ENCODE assay signal across 8 cellular contexts in the genomic region with DNA sequence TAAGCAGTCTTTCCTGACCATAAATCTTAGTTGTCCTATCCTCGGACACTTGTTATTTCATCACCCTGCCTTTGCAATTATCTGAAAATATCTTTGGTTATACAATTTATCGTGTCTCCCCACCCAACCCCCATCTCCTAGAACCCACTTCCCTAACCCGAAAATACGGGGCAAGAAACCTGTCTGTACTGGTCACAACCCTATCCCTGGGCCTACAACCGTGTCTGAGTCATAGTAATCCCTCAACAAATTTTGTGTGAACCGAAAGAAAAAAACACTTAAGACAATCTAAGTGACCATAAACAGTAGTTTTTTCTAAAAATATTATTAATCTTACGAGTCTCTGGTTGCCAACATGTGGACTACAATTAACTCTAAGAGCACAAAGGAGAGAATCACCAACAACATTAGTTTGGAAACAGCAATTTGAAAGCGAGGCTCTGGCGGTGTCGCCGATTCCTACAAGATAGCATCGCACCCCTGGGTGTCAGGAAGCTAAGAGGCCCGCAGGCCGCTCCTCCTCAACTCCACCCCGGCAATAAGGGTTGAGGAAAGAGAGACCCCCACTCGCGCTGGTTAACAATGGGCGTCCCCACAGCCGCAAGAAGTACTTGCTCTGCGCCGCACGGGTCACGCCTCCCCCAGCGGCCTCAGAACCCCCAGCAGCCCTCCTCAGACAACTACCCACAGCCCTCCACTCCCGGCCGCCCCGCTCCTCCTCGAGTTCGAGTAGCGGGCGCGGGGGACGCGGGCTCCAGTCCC. TPM values are rescaled to one million over a fixed set of nuclear protein-coding genes. Genes with fewer than 3 reads are reported as not detected.
A peak's percentile ranks its signal among the peaks of the same experiment; 100 is the strongest.
DNase-seq lines count a peak whose midpoint lies in the region; ATAC-seq, FAIRE-seq and TF ChIP-seq lines count a peak whose summit lies in the region.
"Not testable (repeated sequence)": the region's sequence is repeated elsewhere in the genome, so short reads cannot be mapped to it uniquely, and the experiment has no call there.

No MANE protein-coding gene starts in this region.

- CTCF ChIA-PET in Calu3 (lab: Charles Lee) = not testable (repeated sequence)

- H3K9ac ChIP-seq in astrocyte (ENCODE audit: low read length) = peak overlapping the region; percentile 77

- not testable (repeated sequence) for H3K27me3 Mint-ChIP-seq in Calu3 (ENCODE audit: unreplicated experiment); astrocyte (ENCODE audit: low read depth, unreplicated experiment)

- H3K36me3 ChIP-seq in SJSA1; astrocyte (ENCODE audit: insufficient read depth, low read length); mucosa of descending colon (ENCODE audit: low read depth): not testable (repeated sequence)

- not testable (repeated sequence) for H3K9me3 ChIP-seq in SJSA1 (replicated peaks); astrocyte (ENCODE audit: insufficient read depth, low read depth, low read length); mucosa of descending colon

- intact Hi-C loops in Calu3 (cut with micrococcal nuclease; ENCODE audit: unreplicated experiment); mucosa of descending colon (cut with DNase I, micrococcal nuclease): not testable (repeated sequence)

- H3K27ac ChIP-seq in SJSA1 = not testable (repeated sequence)
- H3K27ac ChIP-seq in astrocyte (ENCODE audit: low read depth, low read length) = peak overlapping the region; percentile 47

- H4K20me1 ChIP-seq in astrocyte (ENCODE audit: insufficient read depth, low read length) = not testable (repeated sequence)

- H3K4me3 ChIP-seq in SJSA1 (peak overlapping the region; percentile 38), astrocyte (ENCODE audit: insufficient read depth, low read depth, low read length) (peak overlapping the region; percentile 54), foreskin fibroblast (ENCODE audit: low read depth in 1 of 2, low read length in 2 of 2) (peak overlapping the region; percentile 66 to 71), mucosa of descending colon (peak overlapping the region; percentile 43)

- not testable (repeated sequence) for DNase-seq in Calu3; SJSA1 (ENCODE audit: low read depth in 1 of 2, low spot score in 2 of 2); astrocyte (ENCODE audit: low read depth); stimulated activated naive CD8-positive, alpha-beta T cell treated with anti-CD3 and anti-CD28 coated beads, Interleukin-15, Interleukin-2, amounts not matched to agents 100 U/mL and 50 U/mL, for 24 hours
- DNase-seq in foreskin fibroblast (peak in 1 of 2 donors; percentile 2), mucosa of descending colon (peak in 1 of 3 donors; percentile 27)

- TF ChIP-seq CTCF in Calu3 (IDR thresholded peaks at IDR 0.05; ENCODE audit: unreplicated experiment); astrocyte (IDR thresholded peaks at IDR 0.05; ENCODE audit: insufficient read depth, low read depth, low read length); foreskin fibroblast (IDR thresholded peaks at IDR 0.05; ENCODE audit: low read depth, low read length); mucosa of descending colon (IDR thresholded peaks at IDR 0.05): not testable (repeated sequence)

- H3K36me3 Mint-ChIP-seq in Calu3 (ENCODE audit: insufficient read depth, unreplicated experiment); astrocyte (ENCODE audit: low read depth, unreplicated experiment): not testable (repeated sequence)

- H3K4me1 Mint-ChIP-seq in Calu3 (ENCODE audit: low read depth, unreplicated experiment); astrocyte (ENCODE audit: low read depth, unreplicated experiment): not testable (repeated sequence)

- peak overlapping the region; percentile 18 for H2AFZ ChIP-seq in astrocyte (ENCODE audit: low read depth, low read length)

- peak overlapping the region; percentile 77 for H3K4me2 ChIP-seq in astrocyte (ENCODE audit: low read length)

- H3K9me3 Mint-ChIP-seq in Calu3 (ENCODE audit: low read depth, unreplicated experiment); astrocyte (ENCODE audit: unreplicated experiment): not testable (repeated sequence)

- ATAC-seq in GM21619 (IDR thresholded peaks at IDR 0.05; ENCODE audit: unreplicated experiment) = peak; percentile 16
- ATAC-seq in HG03432 (IDR thresholded peaks at IDR 0.05; ENCODE audit: unreplicated experiment) = peak; percentile 48
- ATAC-seq in mucosa of descending colon = peak; percentile 59
- ATAC-seq in stimulated activated naive CD8-positive, alpha-beta T cell treated with anti-CD3 and anti-CD28 coated beads, Interleukin-15, Interleukin-2, amounts not matched to agents 100 U/mL and 50 U/mL, for 24 hours = peak; percentile 50

- not testable (repeated sequence) for H3K27me3 ChIP-seq in SJSA1 (replicated peaks); astrocyte (ENCODE audit: insufficient read depth, low read length)

- H3K27ac Mint-ChIP-seq in Calu3 (ENCODE audit: unreplicated experiment) = peak overlapping the region; percentile 92
- H3K27ac Mint-ChIP-seq in astrocyte (ENCODE audit: unreplicated experiment) = not testable (repeated sequence)

- not testable (repeated sequence) for FAIRE-seq in astrocyte (lab: Jason Lieb, UNC)

- BruUV-seq in Calu3 (replicated peaks; lab: Mats Ljungman, UMichigan) = not testable (repeated sequence)

- H3K79me2 ChIP-seq in astrocyte (ENCODE audit: insufficient read depth, low read length) = peaks cover 19% of the 10 kb centered on the region

- H3K4me3 Mint-ChIP-seq in Calu3 (ENCODE audit: low read depth, unreplicated experiment) (peak overlapping the region; percentile 95), astrocyte (ENCODE audit: unreplicated experiment) (peak overlapping the region; percentile 95)

- H3K4me1 ChIP-seq in SJSA1 (replicated peaks); astrocyte (ENCODE audit: insufficient read depth, low read length); mucosa of descending colon (ENCODE audit: low read depth): not testable (repeated sequence)

RNA-seq across cellular contexts. Expression of a gene that starts 0.5 kb away (rescaled TPM):
- 7.4 and 7.7 TPM in 2 replicates for total RNA-seq in Calu3 (2022)
- 0.28 and 4.4 TPM in 2 replicates for total RNA-seq in SJSA1 (2014; rRNA removed; shearing (Covaris generic))
- 24.4 and 30.8 TPM in 2 replicates for total RNA-seq in astrocyte
- 10 to 100 TPM in 2 of 3 donors, 1 to 10 TPM in 1; 9.7 to 25.0 (median 14.0) TPM for total RNA-seq in mucosa of descending colon

RNA-seq across cellular contexts. Expression of a gene that starts 56.7 kb away (rescaled TPM):
- total RNA-seq in Calu3 (2022) (8.1 and 12.6 TPM in 2 replicates), astrocyte (2.4 and 3.9 TPM in 2 replicates), mucosa of descending colon (1 to 10 TPM in 1 of 3 donors, under 1 TPM in 2; 0.75 to 1.3 (median 0.82) TPM)
- total RNA-seq in SJSA1 (2014; rRNA removed; shearing (Covaris generic)) = 0.41 and 1.7 TPM in 2 replicates
